Comparison of ENCODE assay signal across 21 cellular contexts in genomic region chr22:42547562-42547961, GRCh38. TPM values are rescaled to one million over a fixed set of nuclear protein-coding genes. Genes with fewer than 3 reads are reported as not detected.
"Had no signal": no experiment of that assay in that cellular context is flagged by ENCODE, and none has a peak within 500 bp of the region (broad histone marks: within the 10 kb centered on the region; RNA-seq: fewer than 3 reads in every experiment).

No MANE protein-coding gene starts in this region.

- H3K9me3 ChIP-seq: SK-N-SH had no signal

- H3K9ac ChIP-seq: SK-N-SH had no signal

- H3K4me2 ChIP-seq: SK-N-SH had no signal

- DNase-seq: Kasumi-1, KG1, MV-4-11, NCI-H1048, NCI-H1105, NCI-H1417, NCI-H1436 treated with DMSO at 0.1 percent for 48 hours, NCI-H1694, NCI-H187 treated with DMSO at 0.1 percent for 48 hours, NCI-H2029 treated with DMSO at 0.1 percent for 48 hours, NCI-H226, NCI-H446, NCI-H510A, NCI-H524 treated with DMSO at 0.1 percent for 48 hours, NCI-H69, NCI-H774, Right ventricle myocardium superior, RPMI8226, SK-N-SH, SW 1271 had no signal

RNA-seq across cellular contexts. Expression of gene SERHL2, which starts 6.2 kb away (rescaled TPM):
- total RNA-seq: HT-29 had no signal
